2 cellular contexts compared by ENCODE assay signal in genomic region chr7:100119701-100120517, GRCh38.
TF ChIP-seq lines count a peak whose summit lies in the region.

No MANE protein-coding gene starts in this region.

TF ChIP-seq in GM12891, 5 proteins besides CTCF, POLR2A, EP300 and RAD21:
- TF ChIP-seq PAX5 (IDR thresholded peaks at IDR 0.05; ENCODE audit: insufficient read depth, low read length, severe bottlenecking), result no peak
- TF ChIP-seq TAF1 (IDR thresholded peaks at IDR 0.05; ENCODE audit: low read depth, low read length), result no peak
- no peak for TF ChIP-seq POLR2AphosphoS5 (IDR thresholded peaks at IDR 0.05; ENCODE audit: low read depth, low read length)
- TF ChIP-seq POU2F2 (IDR thresholded peaks at IDR 0.05; ENCODE audit: low read depth, low read length), result no peak
- no peak for TF ChIP-seq SPI1 (IDR thresholded peaks at IDR 0.05; ENCODE audit: low read depth, low read length)
TF ChIP-seq in GM12891: peak in this region for 0.

TF ChIP-seq in HepG2, 621 proteins besides CTCF, POLR2A, EP300 and RAD21 (continues in another document):
- TF ChIP-seq FOSL2 (CRISPR knock-in tag; IDR thresholded peaks at IDR 0.05) (no peak), ATAD3A (CRISPR knock-in tag; IDR thresholded peaks at IDR 0.05) (no peak), TEAD2 (CRISPR knock-in tag; IDR thresholded peaks at IDR 0.05) (no peak), KAT2B (IDR thresholded peaks at IDR 0.05; ENCODE audit: borderline replicate concordance, low read depth, low read length) (no peak), GZF1 (CRISPR knock-in tag; IDR thresholded peaks at IDR 0.05) (no peak; the same call in 1 of the 2 replicates), MAFG (CRISPR knock-in tag; IDR thresholded peaks at IDR 0.05) (no peak), MXD1 (CRISPR knock-in tag; IDR thresholded peaks at IDR 0.05) (no peak), ZSCAN5A (CRISPR knock-in tag; IDR thresholded peaks at IDR 0.05; ENCODE audit: borderline replicate concordance) (no peak), ZNF513 (CRISPR knock-in tag; conservative IDR thresholded peaks at IDR 0.05) (no peak), SALL2 (CRISPR knock-in tag; IDR thresholded peaks at IDR 0.05) (no peak), ZSCAN21 (CRISPR knock-in tag; IDR thresholded peaks at IDR 0.05; ENCODE audit: borderline replicate concordance) (no peak), ZNF576 (CRISPR knock-in tag; IDR thresholded peaks at IDR 0.05) (no peak), CENPT (CRISPR knock-in tag; IDR thresholded peaks at IDR 0.05; ENCODE audit: low read depth) (no peak), HNRNPLL (IDR thresholded peaks at IDR 0.05; ENCODE audit: low read depth, low read length, poor library complexity, severe bottlenecking) (no peak), ZNF234 (CRISPR knock-in tag; conservative IDR thresholded peaks at IDR 0.05) (no peak), CAMTA2 (CRISPR knock-in tag; IDR thresholded peaks at IDR 0.05; ENCODE audit: borderline replicate concordance) (no peak), RXRB (CRISPR knock-in tag; IDR thresholded peaks at IDR 0.05; ENCODE audit: borderline replicate concordance) (no peak), NR2F2 (IDR thresholded peaks at IDR 0.05; ENCODE audit: borderline replicate concordance, low read depth) (no peak), MED8 (CRISPR knock-in tag; IDR thresholded peaks at IDR 0.05; ENCODE audit: insufficient replicate concordance) (no peak), MIXL1 (CRISPR knock-in tag; IDR thresholded peaks at IDR 0.05) (no peak), ZNF709 (CRISPR knock-in tag; IDR thresholded peaks at IDR 0.05) (no peak), POLR2AphosphoS2 (IDR thresholded peaks at IDR 0.05; ENCODE audit: low read depth, low read length) (no peak), MXI1 (IDR thresholded peaks at IDR 0.05; ENCODE audit: borderline replicate concordance, low read depth, low read length) (no peak), HNRNPL (IDR thresholded peaks at IDR 0.05; ENCODE audit: low read depth, low read length) (no peak), MNT (IDR thresholded peaks at IDR 0.05) (no peak), ZSCAN22 (CRISPR knock-in tag; IDR thresholded peaks at IDR 0.05) (no peak), SATB2 (CRISPR knock-in tag; IDR thresholded peaks at IDR 0.05) (no peak), ZKSCAN5 (CRISPR knock-in tag; IDR thresholded peaks at IDR 0.05) (no peak), ELF1 (CRISPR knock-in tag; IDR thresholded peaks at IDR 0.05) (no peak), SKI (IDR thresholded peaks at IDR 0.05; ENCODE audit: partially characterized antibody) (no peak), MAFK (conservative IDR thresholded peaks at IDR 0.05 in 1 of 2, IDR thresholded peaks at IDR 0.05 in 1 of 2; ENCODE audit: low read length in 2 of 2) (no peak), TBP (CRISPR knock-in tag; IDR thresholded peaks at IDR 0.05) (no peak), ERF (CRISPR knock-in tag; IDR thresholded peaks at IDR 0.05) (no peak), ZNF350 (CRISPR knock-in tag; IDR thresholded peaks at IDR 0.05; ENCODE audit: borderline replicate concordance, low read depth) (0 out of 2 replicates have a peak, but pooled peaks have one; percentile 21), CEBPZ (IDR thresholded peaks at IDR 0.05; ENCODE audit: low read length) (no peak), CBX5 (CRISPR knock-in tag; IDR thresholded peaks at IDR 0.05; ENCODE audit: borderline replicate concordance) (no peak), ZC3H13 (CRISPR knock-in tag; IDR thresholded peaks at IDR 0.05) (no peak), SNRNP70 (IDR thresholded peaks at IDR 0.05; ENCODE audit: low read depth, low read length) (no peak), ZNF562 (CRISPR knock-in tag; IDR thresholded peaks at IDR 0.05; ENCODE audit: borderline replicate concordance) (no peak), FOXC1 (CRISPR knock-in tag; IDR thresholded peaks at IDR 0.05; ENCODE audit: borderline replicate concordance) (peak; percentile 62), ZNF580 (CRISPR knock-in tag; IDR thresholded peaks at IDR 0.05; ENCODE audit: borderline replicate concordance, low read depth) (no peak), MEF2D (CRISPR knock-in tag; IDR thresholded peaks at IDR 0.05) (0 out of 2 replicates have a peak, but pooled peaks have one; percentile 47), HOXA3 (CRISPR knock-in tag; IDR thresholded peaks at IDR 0.05) (0 out of 2 replicates have a peak, but pooled peaks have one; percentile 19), TFE3 (CRISPR knock-in tag; IDR thresholded peaks at IDR 0.05) (no peak), ZFP1 (CRISPR knock-in tag; IDR thresholded peaks at IDR 0.05) (no peak), ZNF891 (CRISPR knock-in tag; IDR thresholded peaks at IDR 0.05) (no peak)
- TF ChIP-seq, protein P1, sequence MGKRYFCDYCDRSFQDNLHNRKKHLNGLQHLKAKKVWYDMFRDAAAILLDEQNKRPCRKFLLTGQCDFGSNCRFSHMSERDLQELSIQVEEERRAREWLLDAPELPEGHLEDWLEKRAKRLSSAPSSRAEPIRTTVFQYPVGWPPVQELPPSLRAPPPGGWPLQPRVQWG (CRISPR knock-in tag; IDR thresholded peaks at IDR 0.05; ENCODE audit: borderline replicate concordance, low read depth), result no peak
- TF ChIP-seq, protein P2, sequence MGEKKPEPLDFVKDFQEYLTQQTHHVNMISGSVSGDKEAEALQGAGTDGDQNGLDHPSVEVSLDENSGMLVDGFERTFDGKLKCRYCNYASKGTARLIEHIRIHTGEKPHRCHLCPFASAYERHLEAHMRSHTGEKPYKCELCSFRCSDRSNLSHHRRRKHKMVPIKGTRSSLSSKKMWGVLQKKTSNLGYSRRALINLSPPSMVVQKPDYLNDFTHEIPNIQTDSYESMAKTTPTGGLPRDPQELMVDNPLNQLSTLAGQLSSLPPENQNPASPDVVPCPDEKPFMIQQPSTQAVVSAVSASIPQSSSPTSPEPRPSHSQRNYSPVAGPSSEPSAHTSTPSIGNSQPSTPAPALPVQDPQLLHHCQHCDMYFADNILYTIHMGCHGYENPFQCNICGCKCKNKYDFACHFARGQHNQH (CRISPR knock-in tag; IDR thresholded peaks at IDR 0.05), result no peak
- TF ChIP-seq, protein P3, sequence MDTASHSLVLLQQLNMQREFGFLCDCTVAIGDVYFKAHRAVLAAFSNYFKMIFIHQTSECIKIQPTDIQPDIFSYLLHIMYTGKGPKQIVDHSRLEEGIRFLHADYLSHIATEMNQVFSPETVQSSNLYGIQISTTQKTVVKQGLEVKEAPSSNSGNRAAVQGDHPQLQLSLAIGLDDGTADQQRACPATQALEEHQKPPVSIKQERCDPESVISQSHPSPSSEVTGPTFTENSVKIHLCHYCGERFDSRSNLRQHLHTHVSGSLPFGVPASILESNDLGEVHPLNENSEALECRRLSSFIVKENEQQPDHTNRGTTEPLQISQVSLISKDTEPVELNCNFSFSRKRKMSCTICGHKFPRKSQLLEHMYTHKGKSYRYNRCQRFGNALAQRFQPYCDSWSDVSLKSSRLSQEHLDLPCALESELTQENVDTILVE (CRISPR knock-in tag; IDR thresholded peaks at IDR 0.05), result peak; percentile 9; the same call in 1 of the 2 replicates
- TF ChIP-seq, protein P4, sequence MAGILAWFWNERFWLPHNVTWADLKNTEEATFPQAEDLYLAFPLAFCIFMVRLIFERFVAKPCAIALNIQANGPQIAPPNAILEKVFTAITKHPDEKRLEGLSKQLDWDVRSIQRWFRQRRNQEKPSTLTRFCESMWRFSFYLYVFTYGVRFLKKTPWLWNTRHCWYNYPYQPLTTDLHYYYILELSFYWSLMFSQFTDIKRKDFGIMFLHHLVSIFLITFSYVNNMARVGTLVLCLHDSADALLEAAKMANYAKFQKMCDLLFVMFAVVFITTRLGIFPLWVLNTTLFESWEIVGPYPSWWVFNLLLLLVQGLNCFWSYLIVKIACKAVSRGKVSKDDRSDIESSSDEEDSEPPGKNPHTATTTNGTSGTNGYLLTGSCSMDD (CRISPR knock-in tag; IDR thresholded peaks at IDR 0.05), result no peak
